34 cellular contexts compared by ENCODE assay signal in genomic region chr2:221371347-221371746, GRCh38.
"Had no signal": no experiment of that assay in that cellular context is flagged by ENCODE, and none has a peak within 500 bp of the region (broad histone marks: within the 10 kb centered on the region; RNA-seq: fewer than 3 reads in every experiment).

No MANE protein-coding gene starts in this region.

- H3K4me3 ChIP-seq: coronary artery, esophagus muscularis mucosa, gastrocnemius medialis, heart left ventricle had no signal

- FAIRE-seq: astrocyte, bronchial epithelial cell had no signal

- ATAC-seq: activated CD4-positive, CD25-positive, alpha-beta regulatory T cell treated with anti-CD3 and anti-CD28 coated beads, Interleukin-2, amount 50 U/mL, for 24 hours; activated CD8-positive, alpha-beta T cell treated with anti-CD3 and anti-CD28 coated beads for 36 hours; activated T-cell treated with anti-CD3 and anti-CD28 coated beads, Interleukin-2, amount 50 U/mL, for 4 hours; activated T-helper 17 cell treated with anti-CD3 and anti-CD28 coated beads, Interleukin-2, amount 50 U/mL, for 72 hours; foreskin keratinocyte; gastrocnemius medialis; T-helper 17 cell had no signal

- H3K4me1 Mint-ChIP-seq: activated B cell treated with CpG ODN at 0.5 μM for 24 hours; activated T-helper 17 cell treated with anti-CD3 and anti-CD28 coated beads, Interleukin-2, amount 50 U/mL, for 72 hours; central memory CD8-positive, alpha-beta T cell; T-helper 17 cell had no signal

- H3K9me3 Mint-ChIP-seq: activated B cell treated with CpG ODN at 0.5 μM for 24 hours; activated CD8-positive, alpha-beta T cell treated with anti-CD3 and anti-CD28 coated beads for 36 hours; activated T-cell treated with anti-CD3 and anti-CD28 coated beads, Interleukin-2, amount 50 U/mL, for 4 hours; central memory CD8-positive, alpha-beta T cell; dendritic cell treated with granulocyte-macrophage colony-stimulating factor and Interleukin-4, amounts not matched to agents 40 ng/mL and 50 ng/mL, for 4 days; T-helper 2 cell treated with Interferon-gamma antibody and Interleukin-4, amounts not matched to agents 5 μg/mL and 100 μg/mL, for 36 hours had no signal

- H3K9me3 ChIP-seq: esophagus muscularis mucosa, gastrocnemius medialis, heart left ventricle had no signal

- H3K36me3 ChIP-seq: brain microvascular endothelial cell, esophagus muscularis mucosa, gastrocnemius medialis, heart left ventricle, WERI-Rb-1 had no signal

- H3K4me1 ChIP-seq: esophagus muscularis mucosa, foreskin keratinocyte, gastrocnemius medialis had no signal

- DNase-seq: activated B cell treated with CpG ODN at 0.5 μM for 24 hours; activated CD4-positive, alpha-beta T cell treated with anti-CD3 and anti-CD28 coated beads for 48 hours; activated CD4-positive, alpha-beta T cell treated with anti-CD3 and anti-CD28 coated beads, Interleukin-2, amount 50 U/mL, for 1 hour; activated CD4-positive, alpha-beta T cell treated with anti-CD3 and anti-CD28 coated beads, Interleukin-2, amount 50 U/mL, for 48 hours; activated CD8-positive, alpha-beta memory T cell treated with anti-CD3 and anti-CD28 coated beads for 24 hours; activated CD8-positive, alpha-beta T cell treated with anti-CD3 and anti-CD28 coated beads for 36 hours; activated effector memory CD4-positive, alpha-beta T cell treated with Interleukin-2 at 50 U/mL for 16 hours; activated gamma-delta T cell treated with Interleukin-2 at 50 U/mL for 16 hours; activated naive CD4-positive, alpha-beta T cell treated with anti-CD3 and anti-CD28 coated beads, Interleukin-2, amount 50 U/mL, for 16 hours; activated naive CD4-positive, alpha-beta T cell treated with Interleukin-2 at 50 U/mL for 16 hours; activated T-cell treated with anti-CD3 and anti-CD28 coated beads, Interleukin-2, amount 50 U/mL, for 4 hours; amniotic stem cell; anterior cingulate cortex; brain microvascular endothelial cell; dorsolateral prefrontal cortex; effector memory CD4-positive, alpha-beta T cell; endodermal cell; foreskin keratinocyte; gastrocnemius medialis; glutamatergic neuron; heart left ventricle; T-helper 17 cell; T1000; WERI-Rb-1 had no signal

- H3K4me3 Mint-ChIP-seq: activated B cell treated with CpG ODN at 0.5 μM for 24 hours; activated CD8-positive, alpha-beta T cell treated with anti-CD3 and anti-CD28 coated beads for 36 hours; activated naive CD8-positive, alpha-beta T cell; activated T-cell treated with anti-CD3 and anti-CD28 coated beads, Interleukin-2, amount 50 U/mL, for 4 hours; activated T-helper 17 cell treated with anti-CD3 and anti-CD28 coated beads, Interleukin-2, amount 50 U/mL, for 72 hours; central memory CD8-positive, alpha-beta T cell; dendritic cell treated with granulocyte-macrophage colony-stimulating factor and Interleukin-4, amounts not matched to agents 40 ng/mL and 50 ng/mL, for 4 days; endodermal cell; T-helper 17 cell; T-helper 2 cell treated with Interferon-gamma antibody and Interleukin-4, amounts not matched to agents 5 μg/mL and 100 μg/mL, for 36 hours had no signal

- H3K27ac ChIP-seq: brain microvascular endothelial cell, coronary artery, dorsolateral prefrontal cortex, esophagus muscularis mucosa, foreskin keratinocyte, gastrocnemius medialis, heart left ventricle, WERI-Rb-1 had no signal

- H3K27me3 Mint-ChIP-seq: dendritic cell treated with granulocyte-macrophage colony-stimulating factor and Interleukin-4, amounts not matched to agents 40 ng/mL and 50 ng/mL, for 4 days had no signal

- H3K27ac Mint-ChIP-seq: activated B cell treated with CpG ODN at 0.5 μM for 24 hours; activated CD8-positive, alpha-beta T cell treated with anti-CD3 and anti-CD28 coated beads for 36 hours; activated naive CD8-positive, alpha-beta T cell; activated T-helper 17 cell treated with anti-CD3 and anti-CD28 coated beads, Interleukin-2, amount 50 U/mL, for 72 hours; dendritic cell treated with granulocyte-macrophage colony-stimulating factor and Interleukin-4, amounts not matched to agents 40 ng/mL and 50 ng/mL, for 4 days; endodermal cell; T-helper 17 cell; T-helper 2 cell treated with Interferon-gamma antibody and Interleukin-4, amounts not matched to agents 5 μg/mL and 100 μg/mL, for 36 hours had no signal

- H3K27me3 ChIP-seq: brain microvascular endothelial cell, gastrocnemius medialis had no signal

- H3K36me3 Mint-ChIP-seq: activated naive CD8-positive, alpha-beta T cell had no signal
